In the genomic region with DNA sequence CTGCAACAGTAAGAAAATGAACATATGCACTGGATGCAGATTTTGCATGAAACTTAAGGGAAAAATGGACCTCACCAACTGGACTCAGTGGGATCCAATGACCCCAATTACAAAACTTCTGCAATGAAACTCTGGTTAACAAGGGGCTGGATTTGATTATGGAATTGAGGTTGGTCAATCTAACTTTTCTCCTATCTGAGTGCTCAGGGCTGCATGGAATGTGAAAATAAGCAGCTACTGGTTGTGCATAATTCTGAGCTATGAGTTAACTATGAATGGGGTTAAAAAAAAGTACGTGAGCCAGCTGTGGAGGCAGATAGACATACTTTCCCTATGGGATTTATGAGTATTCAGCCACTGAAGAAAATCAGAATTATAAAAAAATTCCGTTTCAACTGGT, we compare ENCODE assay signal across 16 cellular contexts. TPM values are rescaled to one million over a fixed set of nuclear protein-coding genes. Genes with fewer than 3 reads are reported as not detected.
"Had no signal": no experiment of that assay in that cellular context is flagged by ENCODE, and none has a peak within 500 bp of the region (broad histone marks: within the 10 kb centered on the region; RNA-seq: fewer than 3 reads in every experiment).

No MANE protein-coding gene starts in this region.

- DNase-seq: activated B cell treated with CpG ODN at 0.5 μM for 24 hours; activated CD4-positive, alpha-beta T cell treated with anti-CD3 and anti-CD28 coated beads, Interleukin-2, amount 50 U/mL, for 1 hour; activated effector memory CD4-positive, alpha-beta T cell treated with anti-CD3 and anti-CD28 coated beads, Interleukin-2, amount 50 U/mL, for 16 hours; brain microvascular endothelial cell; cerebellar nuclear complex; stimulated activated CD4-positive, alpha-beta T cell treated with anti-CD3 and anti-CD28 coated beads, Interleukin-2, amount 100 ng/mL, for 48 hours; stimulated activated CD8-positive, alpha-beta memory T cell treated with anti-CD3 and anti-CD28 coated beads, Interleukin-4, amount 100 ng/mL, for 48 hours; stimulated activated naive CD8-positive, alpha-beta T cell treated with anti-CD3 and anti-CD28 coated beads, Interleukin-15, Interleukin-2, amounts not matched to agents 100 U/mL and 50 U/mL, for 24 hours; upper lobe of right lung had no signal

- ATAC-seq: stimulated activated naive CD8-positive, alpha-beta T cell treated with anti-CD3 and anti-CD28 coated beads, Interleukin-15, Interleukin-2, amounts not matched to agents 100 U/mL and 50 U/mL, for 24 hours; upper lobe of right lung had no signal

- H3K4me3 Mint-ChIP-seq: activated B cell treated with CpG ODN at 0.5 μM for 24 hours; activated naive CD8-positive, alpha-beta T cell; activated T-cell treated with anti-CD3 and anti-CD28 coated beads, Interleukin-2, amount 50 U/mL, for 24 hours; mesothelial cell of epicardium; T-helper 1 cell treated with Interleukin-12 subunit alpha and Interleukin-12 subunit beta and Interleukin-4 antibody, amounts not matched to agents 30 μg/mL and 1 μg/mL, for 36 hours had no signal

- H3K4me1 Mint-ChIP-seq: activated B cell treated with CpG ODN at 0.5 μM for 24 hours had no signal

- H3K27ac ChIP-seq: brain microvascular endothelial cell, upper lobe of right lung had no signal

- H3K9me3 Mint-ChIP-seq: T-helper 1 cell treated with Interleukin-12 subunit alpha and Interleukin-12 subunit beta and Interleukin-4 antibody, amounts not matched to agents 30 μg/mL and 1 μg/mL, for 36 hours had no signal

- H3K36me3 ChIP-seq: brain microvascular endothelial cell, gastrocnemius medialis, upper lobe of right lung had no signal

- H3K4me1 ChIP-seq: gastrocnemius medialis had no signal

- H3K4me3 ChIP-seq: gastrocnemius medialis, heart right ventricle, upper lobe of right lung had no signal

- H3K27me3 ChIP-seq: brain microvascular endothelial cell, gastrocnemius medialis, heart right ventricle had no signal

- H3K9me3 ChIP-seq: gastrocnemius medialis, upper lobe of right lung had no signal

- H3K27ac Mint-ChIP-seq: activated B cell treated with CpG ODN at 0.5 μM for 24 hours; activated naive CD8-positive, alpha-beta T cell; activated T-cell treated with anti-CD3 and anti-CD28 coated beads, Interleukin-2, amount 50 U/mL, for 24 hours; mesothelial cell of epicardium; T-helper 1 cell treated with Interleukin-12 subunit alpha and Interleukin-12 subunit beta and Interleukin-4 antibody, amounts not matched to agents 30 μg/mL and 1 μg/mL, for 36 hours had no signal

RNA-seq across cellular contexts. Expression of gene FAM20A, which starts 9.2 kb away (rescaled TPM):
- total RNA-seq: activated B cell treated with CpG ODN at 0.5 μM for 24 hours, dermis microvascular lymphatic vessel endothelial cell had no signal
